1 cellular context compared by ENCODE assay signal in the genomic region with DNA sequence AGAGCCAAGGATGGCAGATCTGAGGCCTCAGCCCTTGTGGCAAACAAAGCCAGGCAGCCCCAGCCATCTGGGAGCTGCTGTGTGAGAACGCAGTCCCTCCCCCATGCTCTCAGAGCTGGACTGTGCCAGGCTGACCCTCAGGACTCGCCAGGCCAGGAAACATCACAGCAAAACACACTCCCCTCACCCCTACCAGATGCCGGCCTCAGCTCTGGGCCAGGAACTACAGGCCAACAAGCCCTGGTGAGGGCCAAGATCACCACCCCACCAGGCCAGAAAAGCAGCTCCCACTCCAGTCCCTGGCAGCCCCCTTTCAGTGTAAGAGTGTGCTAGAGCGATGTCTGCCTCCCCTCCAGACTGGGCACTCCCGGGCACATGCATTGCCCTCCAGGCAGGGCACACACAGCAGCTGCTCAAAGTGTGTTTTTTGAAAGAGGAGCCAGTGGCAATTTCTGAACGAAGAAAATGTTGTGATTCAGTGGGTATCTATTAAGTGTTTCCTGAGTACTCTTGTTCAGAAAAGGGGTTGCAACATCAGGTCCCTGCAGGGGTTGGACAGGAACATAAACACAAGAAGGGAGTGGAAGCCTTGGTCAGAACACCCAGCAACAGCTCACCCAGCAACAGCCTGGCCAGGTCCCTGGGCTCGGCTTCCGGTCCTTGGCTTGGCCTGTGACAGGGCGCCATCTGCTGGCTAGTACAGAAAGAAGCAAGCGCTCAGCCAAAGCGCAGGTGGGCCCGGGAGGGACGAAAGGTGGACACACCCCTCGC.
TF ChIP-seq lines count a peak whose summit lies in the region.

No MANE protein-coding gene starts in this region.

TF ChIP-seq in HepG2, 621 proteins besides CTCF, POLR2A, EP300 and RAD21 (continued from another document and continues in another):
- TF ChIP-seq, protein P1, sequence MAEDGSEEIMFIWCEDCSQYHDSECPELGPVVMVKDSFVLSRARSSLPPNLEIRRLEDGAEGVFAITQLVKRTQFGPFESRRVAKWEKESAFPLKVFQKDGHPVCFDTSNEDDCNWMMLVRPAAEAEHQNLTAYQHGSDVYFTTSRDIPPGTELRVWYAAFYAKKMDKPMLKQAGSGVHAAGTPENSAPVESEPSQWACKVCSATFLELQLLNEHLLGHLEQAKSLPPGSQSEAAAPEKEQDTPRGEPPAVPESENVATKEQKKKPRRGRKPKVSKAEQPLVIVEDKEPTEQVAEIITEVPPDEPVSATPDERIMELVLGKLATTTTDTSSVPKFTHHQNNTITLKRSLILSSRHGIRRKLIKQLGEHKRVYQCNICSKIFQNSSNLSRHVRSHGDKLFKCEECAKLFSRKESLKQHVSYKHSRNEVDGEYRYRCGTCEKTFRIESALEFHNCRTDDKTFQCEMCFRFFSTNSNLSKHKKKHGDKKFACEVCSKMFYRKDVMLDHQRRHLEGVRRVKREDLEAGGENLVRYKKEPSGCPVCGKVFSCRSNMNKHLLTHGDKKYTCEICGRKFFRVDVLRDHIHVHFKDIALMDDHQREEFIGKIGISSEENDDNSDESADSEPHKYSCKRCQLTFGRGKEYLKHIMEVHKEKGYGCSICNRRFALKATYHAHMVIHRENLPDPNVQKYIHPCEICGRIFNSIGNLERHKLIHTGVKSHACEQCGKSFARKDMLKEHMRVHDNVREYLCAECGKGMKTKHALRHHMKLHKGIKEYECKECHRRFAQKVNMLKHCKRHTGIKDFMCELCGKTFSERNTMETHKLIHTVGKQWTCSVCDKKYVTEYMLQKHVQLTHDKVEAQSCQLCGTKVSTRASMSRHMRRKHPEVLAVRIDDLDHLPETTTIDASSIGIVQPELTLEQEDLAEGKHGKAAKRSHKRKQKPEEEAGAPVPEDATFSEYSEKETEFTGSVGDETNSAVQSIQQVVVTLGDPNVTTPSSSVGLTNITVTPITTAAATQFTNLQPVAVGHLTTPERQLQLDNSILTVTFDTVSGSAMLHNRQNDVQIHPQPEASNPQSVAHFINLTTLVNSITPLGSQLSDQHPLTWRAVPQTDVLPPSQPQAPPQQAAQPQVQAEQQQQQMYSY (CRISPR knock-in tag; IDR thresholded peaks at IDR 0.05): no peak
- TF ChIP-seq SMARCE1 (IDR thresholded peaks at IDR 0.05; ENCODE audit: borderline replicate concordance) (no peak), SOX13 (IDR thresholded peaks at IDR 0.05) (no peak), SOX13 (CRISPR knock-in tag; conservative IDR thresholded peaks at IDR 0.05 in 1 of 2, IDR thresholded peaks at IDR 0.05 in 1 of 2) (0 out of 4 replicates have a peak, but pooled peaks of 1 of the 2 experiments have one; percentile 33), ZNF383 (CRISPR knock-in tag; IDR thresholded peaks at IDR 0.05; ENCODE audit: borderline replicate concordance) (no peak), ZNF24 (IDR thresholded peaks at IDR 0.05) (no peak), ZNF747 (CRISPR knock-in tag; IDR thresholded peaks at IDR 0.05; ENCODE audit: borderline replicate concordance) (no peak), AGO1 (IDR thresholded peaks at IDR 0.05; ENCODE audit: low read depth, low read length, poor library complexity, severe bottlenecking) (no peak), MIER2 (CRISPR knock-in tag; IDR thresholded peaks at IDR 0.05) (no peak), ZNF558 (CRISPR knock-in tag; IDR thresholded peaks at IDR 0.05; ENCODE audit: borderline replicate concordance) (no peak), ZNF605 (CRISPR knock-in tag; IDR thresholded peaks at IDR 0.05) (no peak), ZNF629 (CRISPR knock-in tag; conservative IDR thresholded peaks at IDR 0.05) (no peak; the same call in 1 of the 2 replicates), SMYD3 (CRISPR knock-in tag; IDR thresholded peaks at IDR 0.05) (0 out of 2 replicates have a peak, but pooled peaks have one; percentile 51), ATM (IDR thresholded peaks at IDR 0.05; ENCODE audit: borderline replicate concordance) (no peak), TCF7L2 (IDR thresholded peaks at IDR 0.05; ENCODE audit: low read depth, low read length) (no peak), ZNF101 (CRISPR knock-in tag; IDR thresholded peaks at IDR 0.05; ENCODE audit: borderline replicate concordance, low read depth) (no peak), HNRNPK (IDR thresholded peaks at IDR 0.05; ENCODE audit: low read depth, low read length, poor library complexity, severe bottlenecking) (no peak), DR1 (CRISPR knock-in tag; IDR thresholded peaks at IDR 0.05) (no peak), SALL1 (CRISPR knock-in tag; IDR thresholded peaks at IDR 0.05) (peak; percentile 87), RBAK (CRISPR knock-in tag; IDR thresholded peaks at IDR 0.05) (no peak), ZNF225 (CRISPR knock-in tag; IDR thresholded peaks at IDR 0.05) (no peak), TAF1 (CRISPR knock-in tag; IDR thresholded peaks at IDR 0.05) (no peak), GATAD2A (CRISPR knock-in tag; IDR thresholded peaks at IDR 0.05) (peak; percentile 70), TOPORS (CRISPR knock-in tag; IDR thresholded peaks at IDR 0.05) (0 out of 2 replicates have a peak, but pooled peaks have one; percentile 50), EEA1 (CRISPR knock-in tag; IDR thresholded peaks at IDR 0.05; ENCODE audit: borderline replicate concordance) (peak; percentile 66; the same call in 1 of the 2 replicates)
- TF ChIP-seq, protein P2, sequence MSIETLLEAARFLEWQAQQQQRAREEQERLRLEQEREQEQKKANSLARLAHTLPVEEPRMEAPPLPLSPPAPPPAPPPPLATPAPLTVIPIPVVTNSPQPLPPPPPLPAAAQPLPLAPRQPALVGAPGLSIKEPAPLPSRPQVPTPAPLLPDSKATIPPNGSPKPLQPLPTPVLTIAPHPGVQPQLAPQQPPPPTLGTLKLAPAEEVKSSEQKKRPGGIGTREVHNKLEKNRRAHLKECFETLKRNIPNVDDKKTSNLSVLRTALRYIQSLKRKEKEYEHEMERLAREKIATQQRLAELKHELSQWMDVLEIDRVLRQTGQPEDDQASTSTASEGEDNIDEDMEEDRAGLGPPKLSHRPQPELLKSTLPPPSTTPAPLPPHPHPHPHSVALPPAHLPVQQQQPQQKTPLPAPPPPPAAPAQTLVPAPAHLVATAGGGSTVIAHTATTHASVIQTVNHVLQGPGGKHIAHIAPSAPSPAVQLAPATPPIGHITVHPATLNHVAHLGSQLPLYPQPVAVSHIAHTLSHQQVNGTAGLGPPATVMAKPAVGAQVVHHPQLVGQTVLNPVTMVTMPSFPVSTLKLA (IDR thresholded peaks at IDR 0.05): no peak
- TF ChIP-seq, protein P3, sequence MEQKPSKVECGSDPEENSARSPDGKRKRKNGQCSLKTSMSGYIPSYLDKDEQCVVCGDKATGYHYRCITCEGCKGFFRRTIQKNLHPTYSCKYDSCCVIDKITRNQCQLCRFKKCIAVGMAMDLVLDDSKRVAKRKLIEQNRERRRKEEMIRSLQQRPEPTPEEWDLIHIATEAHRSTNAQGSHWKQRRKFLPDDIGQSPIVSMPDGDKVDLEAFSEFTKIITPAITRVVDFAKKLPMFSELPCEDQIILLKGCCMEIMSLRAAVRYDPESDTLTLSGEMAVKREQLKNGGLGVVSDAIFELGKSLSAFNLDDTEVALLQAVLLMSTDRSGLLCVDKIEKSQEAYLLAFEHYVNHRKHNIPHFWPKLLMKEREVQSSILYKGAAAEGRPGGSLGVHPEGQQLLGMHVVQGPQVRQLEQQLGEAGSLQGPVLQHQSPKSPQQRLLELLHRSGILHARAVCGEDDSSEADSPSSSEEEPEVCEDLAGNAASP (CRISPR knock-in tag; IDR thresholded peaks at IDR 0.05; ENCODE audit: borderline replicate concordance): no peak
- TF ChIP-seq, protein P4, sequence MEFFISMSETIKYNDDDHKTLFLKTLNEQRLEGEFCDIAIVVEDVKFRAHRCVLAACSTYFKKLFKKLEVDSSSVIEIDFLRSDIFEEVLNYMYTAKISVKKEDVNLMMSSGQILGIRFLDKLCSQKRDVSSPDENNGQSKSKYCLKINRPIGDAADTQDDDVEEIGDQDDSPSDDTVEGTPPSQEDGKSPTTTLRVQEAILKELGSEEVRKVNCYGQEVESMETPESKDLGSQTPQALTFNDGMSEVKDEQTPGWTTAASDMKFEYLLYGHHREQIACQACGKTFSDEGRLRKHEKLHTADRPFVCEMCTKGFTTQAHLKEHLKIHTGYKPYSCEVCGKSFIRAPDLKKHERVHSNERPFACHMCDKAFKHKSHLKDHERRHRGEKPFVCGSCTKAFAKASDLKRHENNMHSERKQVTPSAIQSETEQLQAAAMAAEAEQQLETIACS (CRISPR knock-in tag; IDR thresholded peaks at IDR 0.05): 0 out of 2 replicates have a peak, but pooled peaks have one; percentile 45
- TF ChIP-seq, protein P5, sequence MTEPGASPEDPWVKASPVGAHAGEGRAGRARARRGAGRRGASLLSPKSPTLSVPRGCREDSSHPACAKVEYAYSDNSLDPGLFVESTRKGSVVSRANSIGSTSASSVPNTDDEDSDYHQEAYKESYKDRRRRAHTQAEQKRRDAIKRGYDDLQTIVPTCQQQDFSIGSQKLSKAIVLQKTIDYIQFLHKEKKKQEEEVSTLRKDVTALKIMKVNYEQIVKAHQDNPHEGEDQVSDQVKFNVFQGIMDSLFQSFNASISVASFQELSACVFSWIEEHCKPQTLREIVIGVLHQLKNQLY (CRISPR knock-in tag; IDR thresholded peaks at IDR 0.05): no peak
- TF ChIP-seq, protein P6, sequence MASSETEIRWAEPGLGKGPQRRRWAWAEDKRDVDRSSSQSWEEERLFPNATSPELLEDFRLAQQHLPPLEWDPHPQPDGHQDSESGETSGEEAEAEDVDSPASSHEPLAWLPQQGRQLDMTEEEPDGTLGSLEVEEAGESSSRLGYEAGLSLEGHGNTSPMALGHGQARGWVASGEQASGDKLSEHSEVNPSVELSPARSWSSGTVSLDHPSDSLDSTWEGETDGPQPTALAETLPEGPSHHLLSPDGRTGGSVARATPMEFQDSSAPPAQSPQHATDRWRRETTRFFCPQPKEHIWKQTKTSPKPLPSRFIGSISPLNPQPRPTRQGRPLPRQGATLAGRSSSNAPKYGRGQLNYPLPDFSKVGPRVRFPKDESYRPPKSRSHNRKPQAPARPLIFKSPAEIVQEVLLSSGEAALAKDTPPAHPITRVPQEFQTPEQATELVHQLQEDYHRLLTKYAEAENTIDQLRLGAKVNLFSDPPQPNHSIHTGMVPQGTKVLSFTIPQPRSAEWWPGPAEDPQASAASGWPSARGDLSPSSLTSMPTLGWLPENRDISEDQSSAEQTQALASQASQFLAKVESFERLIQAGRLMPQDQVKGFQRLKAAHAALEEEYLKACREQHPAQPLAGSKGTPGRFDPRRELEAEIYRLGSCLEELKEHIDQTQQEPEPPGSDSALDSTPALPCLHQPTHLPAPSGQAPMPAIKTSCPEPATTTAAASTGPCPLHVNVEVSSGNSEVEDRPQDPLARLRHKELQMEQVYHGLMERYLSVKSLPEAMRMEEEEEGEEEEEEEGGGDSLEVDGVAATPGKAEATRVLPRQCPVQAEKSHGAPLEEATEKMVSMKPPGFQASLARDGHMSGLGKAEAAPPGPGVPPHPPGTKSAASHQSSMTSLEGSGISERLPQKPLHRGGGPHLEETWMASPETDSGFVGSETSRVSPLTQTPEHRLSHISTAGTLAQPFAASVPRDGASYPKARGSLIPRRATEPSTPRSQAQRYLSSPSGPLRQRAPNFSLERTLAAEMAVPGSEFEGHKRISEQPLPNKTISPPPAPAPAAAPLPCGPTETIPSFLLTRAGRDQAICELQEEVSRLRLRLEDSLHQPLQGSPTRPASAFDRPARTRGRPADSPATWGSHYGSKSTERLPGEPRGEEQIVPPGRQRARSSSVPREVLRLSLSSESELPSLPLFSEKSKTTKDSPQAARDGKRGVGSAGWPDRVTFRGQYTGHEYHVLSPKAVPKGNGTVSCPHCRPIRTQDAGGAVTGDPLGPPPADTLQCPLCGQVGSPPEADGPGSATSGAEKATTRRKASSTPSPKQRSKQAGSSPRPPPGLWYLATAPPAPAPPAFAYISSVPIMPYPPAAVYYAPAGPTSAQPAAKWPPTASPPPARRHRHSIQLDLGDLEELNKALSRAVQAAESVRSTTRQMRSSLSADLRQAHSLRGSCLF (CRISPR knock-in tag; IDR thresholded peaks at IDR 0.05; ENCODE audit: borderline replicate concordance): no peak
- TF ChIP-seq, protein P7, sequence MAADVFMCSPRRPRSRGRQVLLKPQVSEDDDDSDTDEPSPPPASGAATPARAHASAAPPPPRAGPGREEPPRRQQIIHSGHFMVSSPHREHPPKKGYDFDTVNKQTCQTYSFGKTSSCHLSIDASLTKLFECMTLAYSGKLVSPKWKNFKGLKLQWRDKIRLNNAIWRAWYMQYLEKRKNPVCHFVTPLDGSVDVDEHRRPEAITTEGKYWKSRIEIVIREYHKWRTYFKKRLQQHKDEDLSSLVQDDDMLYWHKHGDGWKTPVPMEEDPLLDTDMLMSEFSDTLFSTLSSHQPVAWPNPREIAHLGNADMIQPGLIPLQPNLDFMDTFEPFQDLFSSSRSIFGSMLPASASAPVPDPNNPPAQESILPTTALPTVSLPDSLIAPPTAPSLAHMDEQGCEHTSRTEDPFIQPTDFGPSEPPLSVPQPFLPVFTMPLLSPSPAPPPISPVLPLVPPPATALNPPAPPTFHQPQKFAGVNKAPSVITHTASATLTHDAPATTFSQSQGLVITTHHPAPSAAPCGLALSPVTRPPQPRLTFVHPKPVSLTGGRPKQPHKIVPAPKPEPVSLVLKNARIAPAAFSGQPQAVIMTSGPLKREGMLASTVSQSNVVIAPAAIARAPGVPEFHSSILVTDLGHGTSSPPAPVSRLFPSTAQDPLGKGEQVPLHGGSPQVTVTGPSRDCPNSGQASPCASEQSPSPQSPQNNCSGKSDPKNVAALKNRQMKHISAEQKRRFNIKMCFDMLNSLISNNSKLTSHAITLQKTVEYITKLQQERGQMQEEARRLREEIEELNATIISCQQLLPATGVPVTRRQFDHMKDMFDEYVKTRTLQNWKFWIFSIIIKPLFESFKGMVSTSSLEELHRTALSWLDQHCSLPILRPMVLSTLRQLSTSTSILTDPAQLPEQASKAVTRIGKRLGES (CRISPR knock-in tag; IDR thresholded peaks at IDR 0.05; ENCODE audit: borderline replicate concordance): no peak
